29 cellular contexts compared by ENCODE assay signal in genomic region chr2:187768995-187769394, GRCh38.
"Had no signal": no experiment of that assay in that cellular context is flagged by ENCODE, and none has a peak within 500 bp of the region (broad histone marks: within the 10 kb centered on the region; RNA-seq: fewer than 3 reads in every experiment).

No MANE protein-coding gene starts in this region.

- H3K27me3 ChIP-seq: stomach, suprapubic skin, testis, thyroid gland, tibial artery, tibial nerve, transverse colon, upper lobe of left lung, upper lobe of right lung, uterus, vagina had no signal

- H3K4me3 Mint-ChIP-seq: stimulated activated effector memory CD8-positive, alpha-beta T cell treated with anti-CD3 and anti-CD28 coated beads, Interleukin-12 subunit alpha, Interleukin-12 subunit beta, amount 100 ng/mL, for 72 hours; stimulated activated memory B cell treated with anti-CD40 and anti-IgM and Interleukin-4, amounts not matched to agents 10 μg/mL and 1 μg/mL and 100 μg/mL, for 72 hours; stimulated activated naive B cell treated with anti-CD40 and anti-IgM and Interleukin-4, amounts not matched to agents 10 μg/mL and 1 μg/mL and 100 μg/mL, for 72 hours; stimulated activated naive CD8-positive, alpha-beta T cell treated with anti-CD3 and anti-CD28 coated beads, Interleukin-15, amount 100 ng/mL, for 72 hours; stimulated activated naive CD8-positive, alpha-beta T cell treated with anti-CD3 and anti-CD28 coated beads, Interleukin-15, Interleukin-2, amounts not matched to agents 100 ng/mL and 50 ng/mL, for 24 hours; type B pancreatic cell had no signal

- H3K36me3 Mint-ChIP-seq: stimulated activated effector memory CD8-positive, alpha-beta T cell treated with anti-CD3 and anti-CD28 coated beads, Interleukin-12 subunit alpha, Interleukin-12 subunit beta, amount 100 ng/mL, for 72 hours; stimulated activated memory B cell treated with anti-CD40 and anti-IgM and Interleukin-4, amounts not matched to agents 10 μg/mL and 1 μg/mL and 100 μg/mL, for 72 hours; stimulated activated naive B cell treated with anti-CD40 and anti-IgM and Interleukin-4, amounts not matched to agents 10 μg/mL and 1 μg/mL and 100 μg/mL, for 72 hours; type B pancreatic cell had no signal

- H3K27ac Mint-ChIP-seq: stimulated activated effector memory CD8-positive, alpha-beta T cell treated with anti-CD3 and anti-CD28 coated beads, Interleukin-12 subunit alpha, Interleukin-12 subunit beta, amount 100 ng/mL, for 72 hours; stimulated activated memory B cell treated with anti-CD40 and anti-IgM and Interleukin-4, amounts not matched to agents 10 μg/mL and 1 μg/mL and 100 μg/mL, for 72 hours; stimulated activated naive B cell treated with anti-CD40 and anti-IgM and Interleukin-4, amounts not matched to agents 10 μg/mL and 1 μg/mL and 100 μg/mL, for 72 hours; stimulated activated naive CD8-positive, alpha-beta T cell treated with anti-CD3 and anti-CD28 coated beads, Interleukin-15, amount 100 ng/mL, for 72 hours; stimulated activated naive CD8-positive, alpha-beta T cell treated with anti-CD3 and anti-CD28 coated beads, Interleukin-15, Interleukin-2, amounts not matched to agents 100 ng/mL and 50 ng/mL, for 24 hours; type B pancreatic cell had no signal

- H3K4me1 ChIP-seq: stomach, suprapubic skin, testis, thyroid gland, tibial artery, tibial nerve, transverse colon, upper lobe of left lung, upper lobe of right lung, uterus, vagina had no signal

- DNase-seq: stimulated activated CD4-positive, alpha-beta T cell treated with anti-CD3 and anti-CD28 coated beads, Interleukin-2, amount 100 ng/mL, for 48 hours; stimulated activated CD4-positive, alpha-beta T cell treated with anti-CD3 and anti-CD28 coated beads, Interleukin-4, amount 100 ng/mL, for 1 hour; stimulated activated CD4-positive, alpha-beta T cell treated with anti-CD3 and anti-CD28 coated beads, Interleukin-4, amount 100 ng/mL, for 24 hours; stimulated activated CD4-positive, alpha-beta T cell treated with anti-CD3 and anti-CD28 coated beads, Interleukin-4, amount 100 ng/mL, for 4 hours; stimulated activated CD8-positive, alpha-beta memory T cell treated with anti-CD3 and anti-CD28 coated beads, Interleukin-4, amount 100 ng/mL, for 48 hours; stimulated activated naive B cell treated with anti-CD40 and anti-IgM and Interleukin-4, amounts not matched to agents 10 μg/mL and 1 μg/mL and 100 μg/mL, for 72 hours; stimulated activated naive CD4-positive, alpha-beta T cell; stimulated activated naive CD4-positive, alpha-beta T cell treated with Interleukin-2 at 50 U/mL for 16 hours; stimulated activated naive CD8-positive, alpha-beta T cell treated with anti-CD3 and anti-CD28 coated beads, Interleukin-15, amount 100 ng/mL, for 72 hours; stimulated activated naive CD8-positive, alpha-beta T cell treated with anti-CD3 and anti-CD28 coated beads, Interleukin-15, Interleukin-2, amounts not matched to agents 100 U/mL and 50 U/mL, for 24 hours; stomach; substantia nigra; testis; thyroid gland; tibial artery; transverse colon; trophoblast cell; upper lobe of left lung; upper lobe of right lung; uterus had no signal

- H3K36me3 ChIP-seq: stomach, suprapubic skin, thoracic aorta, thyroid gland, tibial artery, tibial nerve, transverse colon, upper lobe of left lung, upper lobe of right lung, uterus, vagina had no signal

- H3K4me1 Mint-ChIP-seq: stimulated activated effector memory CD8-positive, alpha-beta T cell treated with anti-CD3 and anti-CD28 coated beads, Interleukin-12 subunit alpha, Interleukin-12 subunit beta, amount 100 ng/mL, for 72 hours; stimulated activated memory B cell treated with anti-CD40 and anti-IgM and Interleukin-4, amounts not matched to agents 10 μg/mL and 1 μg/mL and 100 μg/mL, for 72 hours; stimulated activated naive B cell treated with anti-CD40 and anti-IgM and Interleukin-4, amounts not matched to agents 10 μg/mL and 1 μg/mL and 100 μg/mL, for 72 hours; stimulated activated naive CD8-positive, alpha-beta T cell treated with anti-CD3 and anti-CD28 coated beads, Interleukin-15, amount 100 ng/mL, for 72 hours had no signal

- ATAC-seq: stimulated activated effector memory CD8-positive, alpha-beta T cell treated with anti-CD3 and anti-CD28 coated beads, Interleukin-12 subunit alpha, Interleukin-12 subunit beta, amount 100 ng/mL, for 72 hours; stimulated activated memory B cell treated with anti-CD40 and anti-IgM and Interleukin-4, amounts not matched to agents 10 μg/mL and 1 μg/mL and 100 μg/mL, for 72 hours; stimulated activated naive B cell treated with anti-CD40 and anti-IgM and Interleukin-4, amounts not matched to agents 10 μg/mL and 1 μg/mL and 100 μg/mL, for 72 hours; stimulated activated naive CD8-positive, alpha-beta T cell treated with anti-CD3 and anti-CD28 coated beads, Interleukin-15, amount 100 ng/mL, for 72 hours; stimulated activated naive CD8-positive, alpha-beta T cell treated with anti-CD3 and anti-CD28 coated beads, Interleukin-15, Interleukin-2, amounts not matched to agents 100 U/mL and 50 U/mL, for 24 hours; upper lobe of right lung had no signal

- H3K27me3 Mint-ChIP-seq: stimulated activated memory B cell treated with anti-CD40 and anti-IgM and Interleukin-4, amounts not matched to agents 10 μg/mL and 1 μg/mL and 100 μg/mL, for 72 hours; stimulated activated naive B cell treated with anti-CD40 and anti-IgM and Interleukin-4, amounts not matched to agents 10 μg/mL and 1 μg/mL and 100 μg/mL, for 72 hours; stimulated activated naive CD8-positive, alpha-beta T cell treated with anti-CD3 and anti-CD28 coated beads, Interleukin-15, amount 100 ng/mL, for 72 hours; stimulated activated naive CD8-positive, alpha-beta T cell treated with anti-CD3 and anti-CD28 coated beads, Interleukin-15, Interleukin-2, amounts not matched to agents 100 ng/mL and 50 ng/mL, for 24 hours; type B pancreatic cell had no signal

- H3K27ac ChIP-seq: stomach, suprapubic skin, testis, thoracic aorta, thyroid gland, tibial artery, tibial nerve, transverse colon, upper lobe of left lung, upper lobe of right lung, uterus, vagina had no signal

- H3K4me3 ChIP-seq: stomach, suprapubic skin, testis, thoracic aorta, thyroid gland, tibial artery, tibial nerve, transverse colon, upper lobe of left lung, upper lobe of right lung, uterus, vagina had no signal

- H3K9me3 ChIP-seq: stomach, suprapubic skin, testis, thoracic aorta, thyroid gland, tibial artery, tibial nerve, transverse colon, upper lobe of left lung, upper lobe of right lung, uterus, vagina had no signal

- FAIRE-seq: urothelium cell line had no signal

- H3K9me3 Mint-ChIP-seq: type B pancreatic cell had no signal
